ENCODE assay signal across 8 cellular contexts in the genomic region with DNA sequence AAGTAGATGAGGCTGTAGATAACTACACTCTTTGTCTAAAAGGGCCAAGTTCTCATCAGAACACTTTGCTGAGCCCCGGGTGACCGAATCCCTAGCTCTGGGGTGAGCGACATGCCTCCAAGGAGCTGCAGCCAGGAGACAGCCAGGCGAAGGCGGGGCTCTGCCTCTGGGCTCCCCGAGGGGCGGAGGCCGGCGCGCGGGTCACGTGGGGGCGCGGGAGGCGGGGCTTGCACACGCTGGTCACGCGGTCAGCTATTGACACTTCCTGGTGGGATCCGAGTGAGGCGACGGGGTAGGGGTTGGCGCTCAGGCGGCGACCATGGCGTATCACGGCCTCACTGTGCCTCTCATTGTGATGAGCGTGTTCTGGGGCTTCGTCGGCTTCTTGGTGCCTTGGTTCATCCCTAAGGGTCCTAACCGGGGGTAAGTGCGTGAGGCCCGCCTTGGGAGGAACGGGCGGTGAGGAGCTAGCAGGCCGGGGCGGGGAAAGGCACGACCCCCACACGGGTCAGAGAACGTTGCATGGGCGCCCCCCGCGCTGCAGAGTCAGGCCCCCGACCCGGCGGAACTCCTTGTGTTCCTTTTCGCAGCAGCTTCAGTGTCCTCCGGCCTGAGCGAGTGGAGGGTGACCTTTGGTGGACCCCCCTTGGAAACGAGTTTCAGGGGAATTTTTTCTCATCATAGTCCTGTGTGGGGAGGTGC. TPM values are rescaled to one million over a fixed set of nuclear protein-coding genes. Genes with fewer than 3 reads are reported as not detected.
A peak's percentile ranks its signal among the peaks of the same experiment; 100 is the strongest.
DNase-seq lines count a peak whose midpoint lies in the region; ATAC-seq, FAIRE-seq and TF ChIP-seq lines count a peak whose summit lies in the region.

Gene ATP6V0E1, plus strand, starts transcription at position 230 of the 702 bp plus-strand sequence. Its CDS starts 90 bp downstream, at position 320.

- H3K9me3 ChIP-seq in right atrium auricular region = no peaks in the 10 kb centered on the region

- no peaks in the 10 kb centered on the region for H3K27me3 ChIP-seq in right atrium auricular region

- H3K36me3 ChIP-seq in right atrium auricular region = no peaks in the 10 kb centered on the region

- no peak for TF ChIP-seq CTCF in right atrium auricular region (IDR thresholded peaks at IDR 0.05)

- DNase-seq in NCI-H1930 (lab: John Stamatoyannopoulos, UW) = peak; percentile 67 to 69
- DNase-seq in anterior cingulate cortex (lab: John Stamatoyannopoulos, UW) = peak; percentile 43 to 97 (median 93)
- DNase-seq in right atrium auricular region (ENCODE audit: low spot score) = peak; percentile 97
- peak; percentile 75 for DNase-seq in pulmonary artery endothelial cell (ENCODE audit: low read depth, low spot score)
- peak; percentile 98 for DNase-seq in urothelium cell line (ENCODE audit: low spot score)

- peaks cover 0 to 20% of the 10 kb centered on the region in 2 donors for H3K4me1 ChIP-seq in right atrium auricular region

- ATAC-seq in GM18502 (IDR thresholded peaks at IDR 0.05; ENCODE audit: poor library complexity, unreplicated experiment) (peak; percentile 91), HG02938 (IDR thresholded peaks at IDR 0.05; ENCODE audit: unreplicated experiment) (peak; percentile 75)

- H3K27ac ChIP-seq in right atrium auricular region = peak within 1 kb of the TSS; percentile 96 to 98

- H3K4me3 ChIP-seq in right atrium auricular region = peak within 1 kb of the TSS; percentile 83 to 86

- intact Hi-C loops in T-helper 2 cell treated with Interferon-gamma antibody and Interleukin-4, amounts not matched to agents 100 ng/mL and 5 ng/mL, for 36 hours (cut with micrococcal nuclease) = loop anchor here (1.0 to 10.0 kb wide), 8 partner anchors 24 to 904 kb away; partner anchors contain the start of genes BNIP1, BOD1, CPEB4 and RPL26L1

- no peak for FAIRE-seq in urothelium cell line (lab: Jason Lieb, UNC)

RNA-seq across cellular contexts. Expression of gene ATP6V0E1, which starts in this region (rescaled TPM):
- total RNA-seq in T-helper 2 cell treated with Interferon-gamma antibody and Interleukin-4, amounts not matched to agents 100 ng/mL and 5 ng/mL, for 36 hours = 159 and 170 TPM in 2 replicates
- 100 to 1,000 TPM; 156 to 193 TPM for total RNA-seq in right atrium auricular region
- total RNA-seq in pulmonary artery endothelial cell = 201 and 267 TPM in 2 replicates

Comparison
In these comparisons a context has a peak if more than half of its experiments do, and no peak if none do; other contexts are left out.
1. Peak in every context shown above with its lines: DNase-seq, ATAC-seq, H3K4me3 ChIP-seq and H3K27ac ChIP-seq.